33 cellular contexts compared by ENCODE assay signal in genomic region chr15:64742385-64742784, GRCh38. TPM values are rescaled to one million over a fixed set of nuclear protein-coding genes. Genes with fewer than 3 reads are reported as not detected.
DNase-seq lines count a peak whose midpoint lies in the region; ATAC-seq and TF ChIP-seq lines count a peak whose summit lies in the region.
"Had no signal": no experiment of that assay in that cellular context is flagged by ENCODE, and none has a peak within 500 bp of the region (broad histone marks: within the 10 kb centered on the region; RNA-seq: fewer than 3 reads in every experiment).

No MANE protein-coding gene starts in this region.

- H3K9me3 ChIP-seq in BLaER1 treated with 17β-estradiol and CSF1 and Interleukin-3, amounts not matched to agents 10 nM and 100 nM (replicated peaks in 1 of 11), result no peaks in the 10 kb centered on the region
- H3K9me3 ChIP-seq in heart left ventricle (no peaks in the 10 kb centered on the region), muscle layer of duodenum (ENCODE audit: control insufficient read depth in 1 of 2, low read length in 2 of 2) (no peaks in the 10 kb centered on the region), sigmoid colon (no peaks in the 10 kb centered on the region), mammary epithelial cell (replicated peaks; ENCODE audit: insufficient read depth, low read length) (no peaks in the 10 kb centered on the region)
- H3K9me3 ChIP-seq: testis, vagina had no signal

- H4K20me1 ChIP-seq in BLaER1 treated with 17β-estradiol and CSF1 and Interleukin-3, amounts not matched to agents 10 nM and 100 nM, result no peaks in the 10 kb centered on the region
- no peaks in the 10 kb centered on the region for H4K20me1 ChIP-seq in mammary epithelial cell (ENCODE audit: insufficient read depth, low read length)

- intact Hi-C loops in heart left ventricle (cut with DNase I), result no loop called here
- intact Hi-C loops in sigmoid colon (cut with DNase I), result loop anchor here (5.0 kb wide), 1 partner anchor 35 kb away; the partner anchor contains the start of gene RBPMS2
- intact Hi-C loops in mammary epithelial cell (cut with micrococcal nuclease), result no loop called here

- BruUV-seq in mammary epithelial cell (replicated peaks; lab: Mats Ljungman, UMichigan), result no TSS peak

- H3K36me3 ChIP-seq in BLaER1 treated with 17β-estradiol and CSF1 and Interleukin-3, amounts not matched to agents 10 nM and 100 nM, result no peaks in the 10 kb centered on the region
- H3K36me3 ChIP-seq in heart left ventricle, result peaks cover 0 to 19% (median 0%) of the 10 kb centered on the region in 9 donors
- no peaks in the 10 kb centered on the region for H3K36me3 ChIP-seq in muscle layer of duodenum (ENCODE audit: control insufficient read depth in 1 of 2, insufficient read depth in 2 of 2, low read length in 2 of 2)
- H3K36me3 ChIP-seq in sigmoid colon, result peaks cover 0 to 16% (median 0%) of the 10 kb centered on the region in 4 donors
- no peaks in the 10 kb centered on the region for H3K36me3 ChIP-seq in mammary epithelial cell (ENCODE audit: insufficient read depth, low read length)
- H3K36me3 ChIP-seq: neural progenitor cell, vagina had no signal

- peak; percentile 32 to 40 (median 37) for ATAC-seq in heart left ventricle
- no peak for ATAC-seq in GM21367 (IDR thresholded peaks at IDR 0.05; ENCODE audit: unreplicated experiment)
- ATAC-seq: activated CD4-positive, CD25-positive, alpha-beta regulatory T cell treated with anti-CD3 and anti-CD28 coated beads, Interleukin-2, amount 50 U/mL, for 24 hours; activated CD8-positive, alpha-beta memory T cell treated with anti-CD3 and anti-CD28 coated beads, Interleukin-2, amount 10 ng/mL, durations not matched to agents 7 days and 5 days; activated T-cell treated with anti-CD3 and anti-CD28 coated beads, Interleukin-2, amount 50 U/mL, for 4 hours; effector memory CD8-positive, alpha-beta T cell had no signal

- in situ Hi-C loops in mammary epithelial cell (cut with MboI; ENCODE audit: low sequenced_read_pairs in 2 of 2), result no loop called here

- peak overlapping the region; percentile 30 to 90 (median 76) for H3K4me2 ChIP-seq in BLaER1 treated with 17β-estradiol and CSF1 and Interleukin-3, amounts not matched to agents 10 nM and 100 nM
- H3K4me2 ChIP-seq in mammary epithelial cell (ENCODE audit: insufficient read depth, low read depth, low read length), result no peak overlapping the region
- H3K4me2 ChIP-seq: neural progenitor cell had no signal

- WGBS in heart left ventricle, 4 donors, result 49 to 66% (median 56%) methylated on average over 7 to 8 of the region's 8 CpGs
- WGBS in sigmoid colon, 2 donors, result 85 to 86% methylated on average over 8 of the region's 8 CpGs
- WGBS in mammary epithelial cell (ENCODE audit: low coverage, missing lambda C conversion rate), result 89% methylated on average over 6 of the region's 8 CpGs

- peaks cover 28 to 88% (median 84%) of the 10 kb centered on the region in 10 experiments for H3K4me1 ChIP-seq in BLaER1 treated with 17β-estradiol and CSF1 and Interleukin-3, amounts not matched to agents 10 nM and 100 nM
- H3K4me1 ChIP-seq in heart left ventricle (peaks cover 0 to 67% (median 34%) of the 10 kb centered on the region in 12 donors), muscle layer of duodenum (ENCODE audit: control insufficient read depth in 1 of 2, insufficient read depth in 2 of 2, low read length in 2 of 2) (peaks cover 9 to 57% of the 10 kb centered on the region in 2 donors), sigmoid colon (peaks cover 0 to 82% (median 69%) of the 10 kb centered on the region in 4 donors), mammary epithelial cell (ENCODE audit: insufficient read depth, low read length) (no peaks in the 10 kb centered on the region)
- H3K4me1 ChIP-seq: vagina had no signal

- dilution Hi-C loops in mammary epithelial cell (cut with HindIII; ENCODE audit: low sequenced_read_pairs), result loop anchor here (5.0 kb wide), 1 partner anchor 95 kb away; no protein-coding TSS in a partner anchor

- TF ChIP-seq CTCF in heart left ventricle (IDR thresholded peaks at IDR 0.05) (no peak), sigmoid colon (IDR thresholded peaks at IDR 0.05) (no peak), mammary epithelial cell (conservative IDR thresholded peaks at IDR 0.05 in 1 of 2, IDR thresholded peaks at IDR 0.05 in 1 of 2; ENCODE audit: extremely low read depth in 1 of 2, insufficient read depth in 1 of 2, low read depth in 1 of 2, low read length in 2 of 2) (no peak)

- peak overlapping the region in 3 of 11 experiments; percentile 4 to 21 (median 10); a peak in 1 of 22 replicates for H3K27ac ChIP-seq in BLaER1 treated with 17β-estradiol and CSF1 and Interleukin-3, amounts not matched to agents 10 nM and 100 nM
- H3K27ac ChIP-seq in heart left ventricle (peak overlapping the region in 8 of 12 donors; percentile 18 to 90 (median 45)), muscle layer of duodenum (ENCODE audit: low read length) (peak overlapping the region; percentile 14), sigmoid colon (peak overlapping the region; percentile 88 to 93 (median 90)), mammary epithelial cell (ENCODE audit: insufficient read depth, low read depth, low read length) (no peak overlapping the region)
- H3K27ac ChIP-seq: neural progenitor cell, skin epidermis, testis, vagina had no signal

- TF ChIP-seq POLR2A in heart left ventricle (IDR thresholded peaks at IDR 0.05) (no peak), sigmoid colon (IDR thresholded peaks at IDR 0.05) (no peak)

- H3K79me2 ChIP-seq in mammary epithelial cell (ENCODE audit: insufficient read depth, low read length), result no peaks in the 10 kb centered on the region

- DNase-seq in heart left ventricle (peak in 2 of 5 donors; percentile 49 to 57), sigmoid colon (no peak), HUDEP-2 (lab: John Stamatoyannopoulos, UW; ENCODE audit: unreplicated experiment in 76 of 76) (no peak), mammary epithelial cell (no peak)
- no peak for DNase-seq in stimulated activated CD4-positive, alpha-beta T cell treated with anti-CD3 and anti-CD28 coated beads, Interleukin-15, amount 100 ng/mL, for 24 hours
- DNase-seq: activated CD4-positive, alpha-beta T cell treated with anti-CD3 and anti-CD28 coated beads, Interleukin-2, amount 50 U/mL, for 4 hours; activated CD8-positive, alpha-beta memory T cell treated with anti-CD3 and anti-CD28 coated beads, Interleukin-2, amount 10 ng/mL, durations not matched to agents 7 days and 5 days; activated gamma-delta T cell treated with Interleukin-2 at 50 U/mL for 16 hours; activated naive CD8-positive, alpha-beta T cell treated with anti-CD3 and anti-CD28 coated beads, Interleukin-2, amount 10 ng/mL, durations not matched to agents 7 days and 5 days; activated T-cell treated with anti-CD3 and anti-CD28 coated beads, Interleukin-2, amount 50 U/mL, for 4 hours; aorta; CD4-positive, alpha-beta T cell; effector memory CD8-positive, alpha-beta T cell; NCI-H1048; NCI-H1694 treated with DMSO at 0.1 percent for 48 hours; NCI-H2171 treated with DMSO at 0.1 percent for 48 hours; NCI-H510A; posterior cingulate gyrus; RPMI8226; stimulated activated naive CD4-positive, alpha-beta T cell; testis had no signal

- H3K9ac ChIP-seq in BLaER1 treated with 17β-estradiol and CSF1 and Interleukin-3, amounts not matched to agents 10 nM and 100 nM, result peak overlapping the region in 2 of 11 experiments; percentile 18 to 31; a peak in 3 of 22 replicates
- H3K9ac ChIP-seq in mammary epithelial cell (ENCODE audit: insufficient read depth, low read length), result no peak overlapping the region
- H3K9ac ChIP-seq: neural progenitor cell had no signal

- CTCF ChIA-PET in mammary epithelial cell (lab: Charles Lee; ENCODE audit: low non-redundant PET), result no interaction called here

- no peak for TF ChIP-seq EP300 in sigmoid colon (IDR thresholded peaks at IDR 0.05)

- no peak overlapping the region for H2AFZ ChIP-seq in mammary epithelial cell (ENCODE audit: low read depth, low read length)
- H2AFZ ChIP-seq: neural progenitor cell had no signal

- no peak overlapping the region for H3K4me3 ChIP-seq in BLaER1 treated with 17β-estradiol and CSF1 and Interleukin-3, amounts not matched to agents 10 nM and 100 nM
- H3K4me3 ChIP-seq in heart left ventricle (no peak overlapping the region), muscle layer of duodenum (ENCODE audit: low read depth in 1 of 2, low read length in 2 of 2) (no peak overlapping the region), sigmoid colon (no peak overlapping the region), mammary epithelial cell (replicated peaks in 1 of 3; ENCODE audit: insufficient read depth in 1 of 3, low read depth in 2 of 3, low read length in 3 of 3) (no peak overlapping the region)
- H3K4me3 ChIP-seq: coronary artery, neural progenitor cell, skin epidermis, testis, vagina had no signal

- H3K27me3 ChIP-seq in BLaER1 treated with 17β-estradiol and CSF1 and Interleukin-3, amounts not matched to agents 10 nM and 100 nM, result peaks cover 0 to 7% (median 0%) of the 10 kb centered on the region in 11 experiments; a peak in 3 of 22 replicates
- H3K27me3 ChIP-seq in heart left ventricle (no peaks in the 10 kb centered on the region), muscle layer of duodenum (ENCODE audit: low read depth, low read length) (no peaks in the 10 kb centered on the region), sigmoid colon (no peaks in the 10 kb centered on the region), mammary epithelial cell (ENCODE audit: insufficient read depth, low read length) (no peaks in the 10 kb centered on the region)
- H3K27me3 ChIP-seq: neural progenitor cell, testis, vagina had no signal

RNA-seq across cellular contexts. Expression of gene RBPMS2, which starts 33.0 kb away (rescaled TPM):
- total RNA-seq in heart left ventricle, result 100 to 1,000 TPM in 7 of 9 donors, 10 to 100 TPM in 2; 49.8 to 530 (median 189) TPM
- polyA plus RNA-seq in heart left ventricle, result 100 to 1,000 TPM; 238 to 408 TPM
- total RNA-seq in sigmoid colon, result 10 to 100 TPM; 22.1 to 58.2 (median 23.6) TPM
- polyA plus RNA-seq in sigmoid colon, result 1 to 10 TPM in 2 of 3 donors, under 1 TPM in 1; 0.69 to 7.3 (median 4.8) TPM
- not detected for total RNA-seq in mammary epithelial cell
- polyA plus RNA-seq in mammary epithelial cell, result 0.03 TPM
- not detected for polyA minus RNA-seq in mammary epithelial cell
- total RNA-seq: activated CD8-positive, alpha-beta memory T cell treated with anti-CD3 and anti-CD28 coated beads, Interleukin-2, amount 10 ng/mL, durations not matched to agents 7 days and 5 days; activated naive CD8-positive, alpha-beta T cell treated with anti-CD3 and anti-CD28 coated beads, Interleukin-2, amount 10 ng/mL, durations not matched to agents 7 days and 5 days; bronchial epithelial cell; CD4-positive, alpha-beta T cell; fibroblast of villous mesenchyme; HT-29; T-helper 1 cell treated with Interleukin-12 subunit alpha and Interleukin-12 subunit beta and Interleukin-4 antibody, amounts not matched to agents 30 ng/mL and 1 ng/mL, for 36 hours had no signal

Comparison
In these comparisons a context has a peak if more than half of its experiments do, and no peak if none do; other contexts are left out.
1. RNA of gene RBPMS2, which starts 33.0 kb away (total RNA-seq): 49.8 to 530 TPM in heart left ventricle and 22.1 to 58.2 TPM in sigmoid colon; not detected in mammary epithelial cell; every median in the first group is over 10 times any median in the second.